1 cellular context compared by ENCODE assay signal in the genomic region with DNA sequence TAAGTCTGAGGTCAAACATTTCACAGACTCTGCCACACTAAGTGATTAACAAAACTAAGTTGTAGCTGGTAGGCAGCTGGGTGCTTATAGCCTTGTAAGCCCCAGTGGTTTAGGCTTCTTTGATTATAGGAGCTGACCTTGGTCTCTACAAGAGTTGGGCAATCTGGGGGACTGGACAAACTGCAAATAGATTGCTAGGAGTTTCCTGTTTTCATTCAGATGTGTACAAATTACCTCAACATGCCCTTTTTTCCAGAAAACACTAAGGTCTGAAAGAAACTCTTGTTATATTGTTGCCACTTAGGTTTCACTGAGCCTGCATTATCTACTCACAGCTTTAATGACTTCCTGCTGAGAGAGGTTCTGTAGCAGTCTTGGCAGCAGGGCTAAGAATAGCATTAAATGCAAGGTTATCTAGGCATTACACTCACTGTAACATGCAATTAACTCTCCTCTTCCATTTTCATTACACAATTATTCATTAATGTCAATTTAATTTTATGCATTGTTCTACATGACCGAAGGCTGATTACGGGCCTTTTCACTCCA.
A peak's percentile ranks its signal among the peaks of the same experiment; 100 is the strongest.
TF ChIP-seq lines count a peak whose summit lies in the region.

No MANE protein-coding gene starts in this region.

TF ChIP-seq in HEK293, 187 proteins besides CTCF, POLR2A, EP300 and RAD21 (continued from another document):
- TF ChIP-seq ZNF2 (tag by site-specific recombination; IDR thresholded peaks at IDR 0.05), result 0 out of 2 replicates have a peak, but pooled peaks have one; percentile 29
- no peak for TF ChIP-seq ZNF777 (tag by site-specific recombination; IDR thresholded peaks at IDR 0.05; ENCODE audit: borderline replicate concordance)
- TF ChIP-seq ZNF530 (tag by site-specific recombination; IDR thresholded peaks at IDR 0.05; ENCODE audit: low read depth), result no peak
- TF ChIP-seq IKZF3 (tag by site-specific recombination; IDR thresholded peaks at IDR 0.05), result peak; percentile 71
- no peak; the same call in 1 of the 2 replicates for TF ChIP-seq MZF1 (tag by site-specific recombination; IDR thresholded peaks at IDR 0.05; ENCODE audit: borderline replicate concordance)
- TF ChIP-seq, protein P1, sequence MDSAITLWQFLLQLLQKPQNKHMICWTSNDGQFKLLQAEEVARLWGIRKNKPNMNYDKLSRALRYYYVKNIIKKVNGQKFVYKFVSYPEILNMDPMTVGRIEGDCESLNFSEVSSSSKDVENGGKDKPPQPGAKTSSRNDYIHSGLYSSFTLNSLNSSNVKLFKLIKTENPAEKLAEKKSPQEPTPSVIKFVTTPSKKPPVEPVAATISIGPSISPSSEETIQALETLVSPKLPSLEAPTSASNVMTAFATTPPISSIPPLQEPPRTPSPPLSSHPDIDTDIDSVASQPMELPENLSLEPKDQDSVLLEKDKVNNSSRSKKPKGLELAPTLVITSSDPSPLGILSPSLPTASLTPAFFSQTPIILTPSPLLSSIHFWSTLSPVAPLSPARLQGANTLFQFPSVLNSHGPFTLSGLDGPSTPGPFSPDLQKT (IDR thresholded peaks at IDR 0.05; ENCODE audit: borderline replicate concordance, low read depth, low read length), result no peak
- peak; percentile 71 for TF ChIP-seq ZSCAN30 (tag by site-specific recombination; IDR thresholded peaks at IDR 0.05)
